8 cellular contexts compared by ENCODE assay signal in genomic region chr11:45964911-45965389, GRCh38. TPM values are rescaled to one million over a fixed set of nuclear protein-coding genes. Genes with fewer than 3 reads are reported as not detected.
DNase-seq lines count a peak whose midpoint lies in the region; TF ChIP-seq lines count a peak whose summit lies in the region.

No MANE protein-coding gene starts in this region.

- H3K36me3 ChIP-seq in neutrophil (peaks cover 91% of the 10 kb centered on the region), thyroid gland (peaks cover under 1 to 5% of the 10 kb centered on the region in 2 donors)

- intact Hi-C loops in thyroid gland (cut with DNase I), result loop anchor here (10.0 kb wide), 1 partner anchor 160 kb away; the partner anchor contains the start of gene PHF21A

- POLR2A ChIA-PET in RWPE1 (lab: Yijun Ruan, JAX; ENCODE audit: low non-redundant PET), result no interaction called here

- WGBS in thyroid gland, 2 donors, result 18 to 21% methylated on average over 9 of the region's 9 CpGs

- no peak for TF ChIP-seq POLR2A in thyroid gland (IDR thresholded peaks at IDR 0.05)

- peak; percentile 93 for DNase-seq in Ammon's horn (ENCODE audit: low spot score)
- peak; percentile 47 for DNase-seq in GM19240 (ENCODE audit: insufficient read length, low spot score)
- peak; percentile 31 for DNase-seq in LNCaP clone FGC (ENCODE audit: low read depth)
- peak; percentile 74 for DNase-seq in RWPE1 (ENCODE audit: low spot score)
- peak; percentile 12 to 35 for DNase-seq in activated T-helper 1 cell treated with anti-CD3 and anti-CD28 coated beads, Interleukin-2, amount 50 U/mL, for 16 hours (ENCODE audit: low read depth in 1 of 2, low spot score in 1 of 2)
- DNase-seq in fibroblast of the conjunctiva (ENCODE audit: low read depth), result peak; percentile 76
- peak; percentile 57 to 64 for DNase-seq in thyroid gland

- H3K27ac ChIP-seq in RWPE1 (peak overlapping the region; percentile 36; the same call in 1 of the 2 replicates), neutrophil (no peak overlapping the region), thyroid gland (peak overlapping the region; percentile 10 to 34 (median 13))

- H3K4me1 ChIP-seq in neutrophil (ENCODE audit: control insufficient read depth in 1 of 2, insufficient read depth in 1 of 2, low read depth in 1 of 2, low read length in 1 of 2), result peaks cover 0 to 6% of the 10 kb centered on the region in 2 experiments
- no peaks in the 10 kb centered on the region for H3K4me1 ChIP-seq in thyroid gland

- H3K27me3 ChIP-seq in neutrophil (no peaks in the 10 kb centered on the region), thyroid gland (no peaks in the 10 kb centered on the region)

- H3K9me3 ChIP-seq in neutrophil (no peaks in the 10 kb centered on the region), thyroid gland (no peaks in the 10 kb centered on the region)

- TF ChIP-seq CTCF in LNCaP clone FGC (IDR thresholded peaks at IDR 0.05; ENCODE audit: control insufficient read depth, extremely low read depth, insufficient read depth) (peak; percentile 91), RWPE1 (conservative IDR thresholded peaks at IDR 0.05; ENCODE audit: low read depth) (peak; percentile 92), neutrophil (IDR thresholded peaks at IDR 0.05) (peak; percentile 76), thyroid gland (IDR thresholded peaks at IDR 0.05) (peak; percentile 72 to 94 (median 82))

- H3K4me3 ChIP-seq in LNCaP clone FGC (ENCODE audit: low read depth, low read length) (no peak overlapping the region), neutrophil (ENCODE audit: low read depth in 1 of 2, low read length in 1 of 2) (no peak overlapping the region), thyroid gland (replicated peaks in 1 of 3) (no peak overlapping the region)

- CTCF ChIA-PET in RWPE1 (lab: Yijun Ruan, JAX), result interaction anchor here (0.6 to 2.4 kb wide), 26 partner anchors 9 to 1169 kb away, joined by 3 to 21 read pairs (median 4); no protein-coding TSS in a partner anchor

RNA-seq across cellular contexts. Expression of gene LARGE2, which starts 42.5 kb away (rescaled TPM):
- total RNA-seq in thyroid gland, result 10 to 100 TPM; 11.2 to 19.0 (median 14.1) TPM

RNA-seq across cellular contexts. Expression of gene PEX16, which starts 47.3 kb away (rescaled TPM):
- total RNA-seq in thyroid gland, result 10 to 100 TPM; 28.5 to 41.2 (median 29.5) TPM

RNA-seq across cellular contexts. Expression of gene FREY1, which starts 57.9 kb away (rescaled TPM):
- total RNA-seq in thyroid gland, result 1 to 10 TPM in 2 of 4 donors, not detected in 2; 1.8 to 2.6 TPM

Comparison
In these comparisons a context has a peak if more than half of its experiments do, and no peak if none do; other contexts are left out.
1. DNase-seq: peak in every context shown above with its lines; median percentile 93 in Ammon's horn; 76 in fibroblast of the conjunctiva; 74 in RWPE1; 60 in thyroid gland; 47 in GM19240; 31 in LNCaP clone FGC; 24 in activated T-helper 1 cell treated with anti-CD3 and anti-CD28 coated beads, Interleukin-2, amount 50 U/mL, for 16 hours.